In the genomic region with DNA sequence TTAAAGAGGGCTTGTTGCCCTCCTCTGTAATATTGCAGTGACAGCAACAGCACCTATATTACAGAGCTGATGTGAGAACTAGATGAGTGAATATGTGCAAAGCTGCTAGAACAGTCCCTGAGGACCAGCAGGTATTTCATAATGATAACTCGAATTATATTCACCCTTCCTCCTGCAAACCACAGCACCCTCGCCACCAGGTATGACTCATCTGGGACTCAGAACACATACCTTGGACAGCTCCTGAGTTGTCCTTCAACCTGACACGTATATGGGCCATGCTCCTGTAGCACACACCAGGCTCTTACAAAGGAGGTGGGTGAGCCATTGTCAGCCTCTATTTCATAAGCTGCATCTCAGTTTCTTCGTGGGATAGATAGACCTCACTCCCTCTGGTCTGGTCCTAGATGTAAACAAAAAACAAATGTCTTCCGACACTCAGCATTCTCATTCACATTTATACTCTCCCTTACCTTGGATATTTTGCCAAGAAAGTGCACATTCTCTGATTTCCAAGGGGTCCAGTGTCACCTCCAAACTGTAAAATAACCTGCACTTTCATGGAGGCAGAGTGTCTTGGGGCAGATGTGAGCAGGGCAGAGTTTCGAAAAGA, we compare ENCODE assay signal across 10 cellular contexts.
DNase-seq lines count a peak whose midpoint lies in the region; ATAC-seq, FAIRE-seq and TF ChIP-seq lines count a peak whose summit lies in the region.
"Had no signal": no experiment of that assay in that cellular context is flagged by ENCODE, and none has a peak within 500 bp of the region (broad histone marks: within the 10 kb centered on the region; RNA-seq: fewer than 3 reads in every experiment).

No MANE protein-coding gene starts in this region.

- no peak for TF ChIP-seq POLR2A in H1 (IDR thresholded peaks at IDR 0.05; ENCODE audit: control extremely low read depth in 1 of 2, low read depth in 2 of 2, low read length in 2 of 2)

- H3K4me1 Mint-ChIP-seq in activated CD4-positive, alpha-beta T cell treated with anti-CD3 and anti-CD28 coated beads for 36 hours: no peaks in the 10 kb centered on the region

- no peak overlapping the region for H2BK5ac ChIP-seq in H1 (ENCODE audit: low read depth, low read length)

- no peak overlapping the region for H3K23ac ChIP-seq in H1 (ENCODE audit: insufficient read length)

- no peak overlapping the region for H3K14ac ChIP-seq in H1 (ENCODE audit: insufficient read length)

- H2BK20ac ChIP-seq in H1 (ENCODE audit: low read length): no peak overlapping the region

- no peaks in the 10 kb centered on the region; a peak in 1 of 7 replicates for H3K4me1 ChIP-seq in H1 (replicated peaks in 1 of 4; ENCODE audit: control insufficient read depth in 3 of 4, insufficient read depth in 4 of 4, low read length in 3 of 4)
- H3K4me1 ChIP-seq: BLaER1 had no signal

- peak; percentile 69 for DNase-seq in activated CD4-positive, alpha-beta T cell treated with anti-CD3 and anti-CD28 coated beads for 36 hours
- DNase-seq in activated CD4-positive, alpha-beta T cell treated with anti-CD3 and anti-CD28 coated beads for 1 hour: no peak
- DNase-seq in RKO (ENCODE audit: low spot score): peak; percentile 69
- no peak for DNase-seq in H1 (ENCODE audit: low read depth in 1 of 2, low spot score in 2 of 2)
- peak; percentile 27 to 29 for DNase-seq in stimulated activated CD4-positive, alpha-beta T cell treated with anti-CD3 and anti-CD28 coated beads, Interleukin-2, amount 100 ng/mL, for 24 hours
- DNase-seq in substantia nigra (lab: John Stamatoyannopoulos, UW): no peak
- DNase-seq: HCEC 1CT had no signal

- peak; percentile 78 for ATAC-seq in activated CD4-positive, alpha-beta T cell treated with anti-CD3 and anti-CD28 coated beads for 36 hours
- ATAC-seq in GM19035 (IDR thresholded peaks at IDR 0.05; ENCODE audit: unreplicated experiment) (no peak), GM21717 (IDR thresholded peaks at IDR 0.05; ENCODE audit: unreplicated experiment) (no peak)

- no peak overlapping the region for H3K4me3 ChIP-seq in H1 (ENCODE audit: extremely low read depth in 1 of 4, insufficient read depth in 2 of 4, low read depth in 3 of 4, low read length in 4 of 4)
- H3K4me3 ChIP-seq: BLaER1 had no signal

- POLR2A ChIA-PET in activated CD4-positive, alpha-beta T cell treated with anti-CD3 and anti-CD28 coated beads for 36 hours (lab: Charles Lee): interaction anchor here (0.6 kb wide), 1 partner anchor 12 kb away, joined by 4 read pairs; no protein-coding TSS in a partner anchor
- POLR2A ChIA-PET in H1 (lab: Charles Lee; ENCODE audit: partially characterized antibody): no interaction called here

- no peak overlapping the region for H2AK5ac ChIP-seq in H1 (ENCODE audit: low read depth, low read length)

- no peak overlapping the region for H2AFZ ChIP-seq in H1 (ENCODE audit: low read length)

- H2BK15ac ChIP-seq in H1 (ENCODE audit: low read length): no peak overlapping the region

- no peak overlapping the region for H3K9ac ChIP-seq in H1 (replicated peaks in 1 of 4; ENCODE audit: extremely low read depth in 1 of 4, low read depth in 3 of 4, low read length in 3 of 4)
- H3K9ac ChIP-seq: BLaER1 had no signal

- H3K27ac Mint-ChIP-seq in activated CD4-positive, alpha-beta T cell treated with anti-CD3 and anti-CD28 coated beads for 36 hours: no peak overlapping the region

- H3K79me2 ChIP-seq in H1 (ENCODE audit: control insufficient read depth in 1 of 2, insufficient read depth in 2 of 2, low read length in 2 of 2): no peaks in the 10 kb centered on the region

- CTCF ChIA-PET in activated CD4-positive, alpha-beta T cell treated with anti-CD3 and anti-CD28 coated beads for 36 hours (lab: Charles Lee): interaction anchor here (1.7 kb wide), 1 partner anchor 11 kb away, joined by 5 read pairs; no protein-coding TSS in a partner anchor
- CTCF ChIA-PET in H1 (lab: Charles Lee; ENCODE audit: partially characterized antibody): interaction anchor here (0.7 to 1.4 kb wide), 3 partner anchors 10 to 249 kb away, joined by 3 to 5 read pairs (median 3); no protein-coding TSS in a partner anchor

- no peak overlapping the region for H3K56ac ChIP-seq in H1 (replicated peaks; ENCODE audit: insufficient read length, low read depth, low read length)

- H3K4me2 ChIP-seq in H1 (ENCODE audit: insufficient read depth in 1 of 2, low read depth in 2 of 2, low read length in 2 of 2): no peak overlapping the region
- H3K4me2 ChIP-seq: BLaER1 had no signal

- no peak for FAIRE-seq in H1 (lab: Jason Lieb, UNC)

- no peak overlapping the region for H3K18ac ChIP-seq in H1 (ENCODE audit: extremely low read depth, low read length)

- WGBS in H1 (ENCODE audit: extremely low coverage in 1 of 2, insufficient coverage in 1 of 2, insufficient read length in 1 of 2, insufficient replicate concordance in 2 of 2, low coverage in 1 of 2, low lambda C conversion rate in 2 of 2, missing lambda C conversion rate in 1 of 2), 2 experiments: 65% methylated on average over 6 of the region's 6 CpGs; no CpG with 5 or more reads in 1 of the 2 experiments

- no peak for TF ChIP-seq CTCF in H1 (IDR thresholded peaks at IDR 0.05; ENCODE audit: control extremely low read depth in 1 of 3, insufficient read depth in 1 of 3, low read depth in 1 of 3, low read length in 3 of 3)

- no peaks in the 10 kb centered on the region for H3K79me1 ChIP-seq in H1 (ENCODE audit: low read depth, low read length)

- H2BK12ac ChIP-seq in H1 (ENCODE audit: low read depth, low read length): no peak overlapping the region

- no peak overlapping the region for H3K4me3 Mint-ChIP-seq in activated CD4-positive, alpha-beta T cell treated with anti-CD3 and anti-CD28 coated beads for 36 hours

- intact Hi-C loops in activated CD4-positive, alpha-beta T cell treated with anti-CD3 and anti-CD28 coated beads for 36 hours (cut with DNase I, micrococcal nuclease): no loop called here

- no peaks in the 10 kb centered on the region for H3K9me3 Mint-ChIP-seq in activated CD4-positive, alpha-beta T cell treated with anti-CD3 and anti-CD28 coated beads for 36 hours (ENCODE audit: low read depth)

- H2BK120ac ChIP-seq in H1 (replicated peaks; ENCODE audit: low read depth, low read length): no peak overlapping the region

- no peak for TF ChIP-seq EP300 in H1 (IDR thresholded peaks at IDR 0.05; ENCODE audit: borderline replicate concordance in 1 of 2, low read depth in 2 of 2, low read length in 2 of 2)

- peaks cover 20% of the 10 kb centered on the region for H3K27me3 Mint-ChIP-seq in activated CD4-positive, alpha-beta T cell treated with anti-CD3 and anti-CD28 coated beads for 36 hours

- H4K20me1 ChIP-seq in H1 (replicated peaks in 1 of 2; ENCODE audit: control insufficient read depth in 1 of 2, insufficient read depth in 2 of 2, low read length in 2 of 2): peaks cover 0 to 2% of the 10 kb centered on the region in 2 experiments

- H4K8ac ChIP-seq in H1 (ENCODE audit: extremely low read depth, insufficient read depth, low read length): no peak overlapping the region

- no peaks in the 10 kb centered on the region for H3K27me3 ChIP-seq in H1 (replicated peaks in 1 of 4; ENCODE audit: control insufficient read depth in 3 of 4, extremely low read depth in 1 of 4, insufficient read depth in 3 of 4, low read length in 3 of 4)
- H3K27me3 ChIP-seq: BLaER1 had no signal

- H3K36me3 ChIP-seq in H1 (ENCODE audit: control insufficient read depth in 2 of 4, insufficient read depth in 4 of 4, low read length in 3 of 4): no peaks in the 10 kb centered on the region
- H3K36me3 ChIP-seq: BLaER1 had no signal

- H3K36me3 Mint-ChIP-seq in activated CD4-positive, alpha-beta T cell treated with anti-CD3 and anti-CD28 coated beads for 36 hours (ENCODE audit: low read depth): no peaks in the 10 kb centered on the region

- H3K27ac ChIP-seq in H1 (ENCODE audit: low read depth, low read length) (no peak overlapping the region), substantia nigra (ENCODE audit: low read depth, low read length, poor library complexity, severe bottlenecking) (no peak overlapping the region)
- H3K27ac ChIP-seq: BLaER1 had no signal

- H4K5ac ChIP-seq in H1 (ENCODE audit: insufficient read length, low read depth, low read length): no peak overlapping the region

- H4K91ac ChIP-seq in H1 (replicated peaks; ENCODE audit: insufficient read length, low read length): no peak overlapping the region

- no peaks in the 10 kb centered on the region; the same call in 1 of the 2 replicates for H3K23me2 ChIP-seq in H1 (ENCODE audit: low read depth, low read length)

- no peak overlapping the region for H3K4ac ChIP-seq in H1 (replicated peaks; ENCODE audit: insufficient read length, low read depth, low read length)

- no peaks in the 10 kb centered on the region for H3K9me3 ChIP-seq in H1 (ENCODE audit: insufficient read depth in 2 of 2, low read depth in 1 of 2, low read length in 1 of 2)
- H3K9me3 ChIP-seq: BLaER1 had no signal

- TF ChIP-seq RAD21 in H1 (IDR thresholded peaks at IDR 0.05 in 1 of 2, conservative IDR thresholded peaks at IDR 0.05 in 1 of 2; ENCODE audit: low read depth in 2 of 2, low read length in 2 of 2): no peak

TF ChIP-seq in H1, 55 proteins besides CTCF, POLR2A, EP300 and RAD21:
- peak; percentile 86 to 93; a peak in 3 of 4 replicates for TF ChIP-seq SIN3A (conservative IDR thresholded peaks at IDR 0.05 in 1 of 2, IDR thresholded peaks at IDR 0.05 in 1 of 2; ENCODE audit: low read depth in 1 of 2, low read length in 2 of 2)
- TF ChIP-seq, protein P1, sequence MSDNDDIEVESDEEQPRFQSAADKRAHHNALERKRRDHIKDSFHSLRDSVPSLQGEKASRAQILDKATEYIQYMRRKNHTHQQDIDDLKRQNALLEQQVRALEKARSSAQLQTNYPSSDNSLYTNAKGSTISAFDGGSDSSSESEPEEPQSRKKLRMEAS (IDR thresholded peaks at IDR 0.05): peak; percentile 41; the same call in 1 of the 2 replicates
- peak; percentile 94 for TF ChIP-seq JUND (IDR thresholded peaks at IDR 0.05; ENCODE audit: low read length)
- TF ChIP-seq TBP (IDR thresholded peaks at IDR 0.05; ENCODE audit: low read depth, low read length): no peak
- peak; percentile 79; the same call in 1 of the 2 replicates for TF ChIP-seq JUN (IDR thresholded peaks at IDR 0.05; ENCODE audit: low read depth, low read length)
- no peak for TF ChIP-seq RFX5 (IDR thresholded peaks at IDR 0.05; ENCODE audit: borderline replicate concordance, low read depth, low read length)

Comparison
In these comparisons a context has a peak if more than half of its experiments do, and no peak if none do; other contexts are left out.
1. DNase-seq: peak in activated CD4-positive, alpha-beta T cell treated with anti-CD3 and anti-CD28 coated beads for 36 hours (single experiment), RKO (single experiment) and stimulated activated CD4-positive, alpha-beta T cell treated with anti-CD3 and anti-CD28 coated beads, Interleukin-2, amount 100 ng/mL, for 24 hours (2 of 2); none in activated CD4-positive, alpha-beta T cell treated with anti-CD3 and anti-CD28 coated beads for 1 hour (single experiment), H1 (0 of 2) and substantia nigra (0 of 49).